In genomic region chr17:33508215-33508614, GRCh38 we compare ENCODE assay signal across 19 cellular contexts.
DNase-seq lines count a peak whose midpoint lies in the region; TF ChIP-seq lines count a peak whose summit lies in the region.
"Had no signal": no experiment of that assay in that cellular context is flagged by ENCODE, and none has a peak within 500 bp of the region (broad histone marks: within the 10 kb centered on the region; RNA-seq: fewer than 3 reads in every experiment).

No MANE protein-coding gene starts in this region.

- H3K23ac ChIP-seq in mesenchymal stem cell (ENCODE audit: low read length in 2 of 2) = no peak overlapping the region

- H3K27me3 ChIP-seq in mesenchymal stem cell (ENCODE audit: control insufficient read depth in 1 of 2, insufficient read depth in 1 of 2, low read length in 2 of 2) (peaks cover 0 to 43% of the 10 kb centered on the region in 2 experiments), vagina (no peaks in the 10 kb centered on the region)
- H3K27me3 ChIP-seq: BE2C, BLaER1 had no signal

- peak overlapping the region; percentile 91 to 100 for H2BK12ac ChIP-seq in mesenchymal stem cell (ENCODE audit: low read length in 2 of 2)

- peak overlapping the region; percentile 82 for H2BK120ac ChIP-seq in mesenchymal stem cell (ENCODE audit: low read depth, low read length)

- peak overlapping the region; percentile 89 to 90 for H3K4ac ChIP-seq in mesenchymal stem cell (ENCODE audit: low read depth in 1 of 2, low read length in 2 of 2)

- H3K14ac ChIP-seq in mesenchymal stem cell (ENCODE audit: low read length in 2 of 2) = peak overlapping the region in 1 of 2 experiments; percentile 90

- H4K91ac ChIP-seq in mesenchymal stem cell (ENCODE audit: low read length) = peak overlapping the region; percentile 98

- H3K9ac ChIP-seq in mesenchymal stem cell (ENCODE audit: low read length) = no peak overlapping the region
- H3K9ac ChIP-seq: BLaER1 had no signal

- H2BK5ac ChIP-seq in mesenchymal stem cell (ENCODE audit: low read depth, low read length, poor library complexity, severe bottlenecking) = no peak overlapping the region

- no peak overlapping the region for H2AFZ ChIP-seq in mesenchymal stem cell (ENCODE audit: low read depth, low read length)

- peak; percentile 42 for DNase-seq in SK-N-DZ (ENCODE audit: low spot score)
- no peak for DNase-seq in mesenchymal stem cell
- no peak for DNase-seq in vagina (ENCODE audit: extremely low spot score in 2 of 2)
- no peak for DNase-seq in A172 (ENCODE audit: low spot score)
- no peak for DNase-seq in DMS53 treated with DMSO at 0.1 percent for 48 hours (lab: John Stamatoyannopoulos, UW; ENCODE audit: unreplicated experiment)
- DNase-seq: ACHN; BE2C; C1 segment of cervical spinal cord; CD4-positive, alpha-beta memory T cell; CD4-positive, CD25-positive, alpha-beta regulatory T cell; CD8-positive, alpha-beta memory T cell; COR-L47; DMS 273 treated with DMSO at 0.1 percent for 48 hours; DMS153; DMS53; DMS79 treated with DMSO at 0.1 percent for 48 hours; GF-D8 had no signal

- peak overlapping the region; percentile 92 for H4K8ac ChIP-seq in mesenchymal stem cell (ENCODE audit: low read length)

- H3K36me3 ChIP-seq in mesenchymal stem cell (ENCODE audit: control insufficient read depth in 1 of 2, insufficient read depth in 2 of 2, low read depth in 1 of 2, low read length in 2 of 2) = no peaks in the 10 kb centered on the region
- H3K36me3 ChIP-seq in vagina = no peaks in the 10 kb centered on the region
- H3K36me3 ChIP-seq: BE2C, BLaER1 had no signal

- no peaks in the 10 kb centered on the region for H3K79me1 ChIP-seq in mesenchymal stem cell (replicated peaks; ENCODE audit: low read length, poor library complexity, severe bottlenecking)

- peak overlapping the region; percentile 80 to 97 for H3K18ac ChIP-seq in mesenchymal stem cell (ENCODE audit: low read depth in 1 of 2, low read length in 2 of 2)

- WGBS in mesenchymal stem cell = 92% methylated on average over 3 of the region's 3 CpGs

- no peak for TF ChIP-seq POLR2A in vagina (IDR thresholded peaks at IDR 0.05)

- no peak overlapping the region for H3K4me2 ChIP-seq in mesenchymal stem cell (ENCODE audit: low read length, poor library complexity, severe bottlenecking)

- intact Hi-C loops in vagina (cut with DNase I) = no loop called here

- H2BK15ac ChIP-seq in mesenchymal stem cell (ENCODE audit: low read depth, poor library complexity, severe bottlenecking) = no peak overlapping the region

- H3K27ac ChIP-seq in mesenchymal stem cell (ENCODE audit: low read length, poor library complexity, severe bottlenecking) (no peak overlapping the region), vagina (peak overlapping the region; percentile 8)
- H3K27ac ChIP-seq: 22Rv1, BLaER1 had no signal

- no peaks in the 10 kb centered on the region for H3K4me1 ChIP-seq in mesenchymal stem cell (ENCODE audit: control insufficient read depth, insufficient read depth, low read depth, low read length)
- no peaks in the 10 kb centered on the region for H3K4me1 ChIP-seq in vagina

- H3K9me3 ChIP-seq in mesenchymal stem cell (ENCODE audit: control insufficient read depth, low read length) = peaks cover under 1% of the 10 kb centered on the region
- no peaks in the 10 kb centered on the region for H3K9me3 ChIP-seq in vagina
- H3K9me3 ChIP-seq: BE2C had no signal

- no peak overlapping the region for H2AK5ac ChIP-seq in mesenchymal stem cell (ENCODE audit: low read length, severe bottlenecking)

- H3K4me3 ChIP-seq in mesenchymal stem cell (ENCODE audit: insufficient read depth in 1 of 2, low read depth in 1 of 2, low read length in 2 of 2) = no peak overlapping the region
- no peak overlapping the region for H3K4me3 ChIP-seq in vagina
- H3K4me3 ChIP-seq: BLaER1 had no signal

- TF ChIP-seq CTCF in vagina (IDR thresholded peaks at IDR 0.05) = no peak
